8 cellular contexts compared by ENCODE assay signal in genomic region chr6:53547815-53548496, GRCh38. TPM values are rescaled to one million over a fixed set of nuclear protein-coding genes. Genes with fewer than 3 reads are reported as not detected.
DNase-seq lines count a peak whose midpoint lies in the region; ATAC-seq, FAIRE-seq and TF ChIP-seq lines count a peak whose summit lies in the region.

No MANE protein-coding gene starts in this region.

- TF ChIP-seq CTCF in GM13977 (IDR thresholded peaks at IDR 0.05; ENCODE audit: extremely low read depth, insufficient read depth, missing control alignments) (peak; percentile 9), right atrium auricular region (IDR thresholded peaks at IDR 0.05) (peak in 1 of 2 donors; percentile 31), psoas muscle (IDR thresholded peaks at IDR 0.05) (no peak)

- H3K27me3 ChIP-seq in right atrium auricular region, result no peaks in the 10 kb centered on the region
- no peaks in the 10 kb centered on the region for H3K27me3 ChIP-seq in psoas muscle (ENCODE audit: insufficient read depth in 3 of 3, low read length in 2 of 3)

- ATAC-seq in HG02870 (IDR thresholded peaks at IDR 0.05; ENCODE audit: unreplicated experiment) (peak; percentile 73), psoas muscle (peak; percentile 91 to 96 (median 92))

- peak; percentile 94 for DNase-seq in GM13977 (ENCODE audit: low spot score)
- DNase-seq in NCI-H146 treated with DMSO at 0.1 percent for 48 hours (lab: John Stamatoyannopoulos, UW; ENCODE audit: unreplicated experiment), result peak; percentile 91
- DNase-seq in T-helper 1 cell, result peak; percentile 83 to 98 (median 88)
- DNase-seq in right atrium auricular region (ENCODE audit: low spot score), result peak; percentile 98
- DNase-seq in psoas muscle, result peak; percentile 99
- DNase-seq in urothelium cell line (ENCODE audit: low spot score), result peak; percentile 99

- peak; percentile 94 for FAIRE-seq in urothelium cell line (lab: Jason Lieb, UNC)

- H3K4me3 ChIP-seq in right atrium auricular region (peak overlapping the region; percentile 40 to 63), psoas muscle (peak overlapping the region; percentile 74)

- H3K4me1 ChIP-seq in right atrium auricular region, result peaks cover 0 to 27% of the 10 kb centered on the region in 2 donors
- H3K4me1 ChIP-seq in psoas muscle, result peaks cover 21% of the 10 kb centered on the region

- H3K9me3 ChIP-seq in right atrium auricular region, result no peaks in the 10 kb centered on the region
- no peaks in the 10 kb centered on the region for H3K9me3 ChIP-seq in psoas muscle

- intact Hi-C loops in psoas muscle (cut with DNase I), result loop anchor here in 1 of 2 donors (5.0 to 10.0 kb wide), 2 partner anchors 53 to 179 kb away; no protein-coding TSS in a partner anchor

- in situ Hi-C loops in GM13977 (cut with MboI; ENCODE audit: low pct_unique_long_range_greater_than_20kb, low sequenced_read_pairs, unreplicated experiment), result no loop called here

- H3K36me3 ChIP-seq in right atrium auricular region (no peaks in the 10 kb centered on the region), psoas muscle (ENCODE audit: insufficient read depth in 1 of 2, low read depth in 1 of 2) (no peaks in the 10 kb centered on the region)

- H3K27ac ChIP-seq in angular gyrus (ENCODE audit: low read depth, low read length) (peak overlapping the region; percentile 99), right atrium auricular region (peak overlapping the region; percentile 93 to 95), psoas muscle (peak overlapping the region; percentile 84)

- 0 to 1% (median 0%) methylated on average over 50 to 57 of the region's 57 CpGs for WGBS in psoas muscle, 3 donors

RNA-seq across cellular contexts. Expression of gene GCLC, which starts 3.1 kb away (rescaled TPM):
- total RNA-seq in right atrium auricular region (10 to 100 TPM; 13.5 to 26.3 TPM), psoas muscle (10 to 100 TPM; 14.0 to 31.9 (median 22.8) TPM)
- 10 to 100 TPM in 1 of 3 donors, 1 to 10 TPM in 2; 4.7 to 17.9 (median 9.0) TPM for polyA plus RNA-seq in psoas muscle

Comparison
In these comparisons a context has a peak if more than half of its experiments do, and no peak if none do; other contexts are left out.
1. Peak in every context shown above with its lines: DNase-seq, ATAC-seq, H3K4me3 ChIP-seq and H3K27ac ChIP-seq.